In the genomic region with DNA sequence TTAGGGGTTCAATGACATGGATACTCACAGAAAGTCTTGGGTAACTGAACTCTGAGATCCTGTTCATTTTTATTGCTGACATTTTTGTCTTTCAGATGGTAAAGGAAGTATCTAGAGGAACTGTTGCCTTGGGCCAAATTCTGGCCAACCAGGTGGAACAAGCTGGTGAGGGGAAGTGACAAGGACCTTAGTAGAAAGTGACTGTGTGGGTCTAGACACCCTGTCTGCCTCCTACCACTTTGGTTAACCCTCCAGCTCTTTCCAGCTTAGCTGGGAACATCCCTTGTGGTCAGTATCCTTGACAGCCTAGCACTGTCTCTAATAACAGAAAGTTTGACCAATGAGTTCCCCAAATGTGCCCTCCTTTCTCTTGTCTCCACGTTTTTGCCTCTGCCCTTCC, we compare ENCODE assay signal across 19 cellular contexts. TPM values are rescaled to one million over a fixed set of nuclear protein-coding genes. Genes with fewer than 3 reads are reported as not detected.
DNase-seq lines count a peak whose midpoint lies in the region; ATAC-seq, FAIRE-seq and TF ChIP-seq lines count a peak whose summit lies in the region.
"Had no signal": no experiment of that assay in that cellular context is flagged by ENCODE, and none has a peak within 500 bp of the region (broad histone marks: within the 10 kb centered on the region; RNA-seq: fewer than 3 reads in every experiment).

No MANE protein-coding gene starts in this region.

- no peak for ATAC-seq in activated T-helper 17 cell treated with anti-CD3 and anti-CD28 coated beads, Interleukin-2, amount 50 U/mL, for 72 hours (replicated peaks)
- no peak for ATAC-seq in HG03469 (IDR thresholded peaks at IDR 0.05; ENCODE audit: unreplicated experiment)
- ATAC-seq: activated T-cell treated with anti-CD3 and anti-CD28 coated beads, Interleukin-2, amount 50 U/mL, for 72 hours; gastrocnemius medialis had no signal

- DNase-seq in GM12892 (ENCODE audit: insufficient read length) (no peak), NB4 (ENCODE audit: low read depth) (peak; percentile 56), osteoblast (ENCODE audit: insufficient read length, low spot score, missing footprints) (peak; percentile 23), NCI-H1694 (lab: John Stamatoyannopoulos, UW) (no peak), NCI-H2029 (lab: John Stamatoyannopoulos, UW) (no peak)
- DNase-seq in effector CD4-positive, alpha-beta T cell = no peak
- DNase-seq: activated T-cell treated with anti-CD3 and anti-CD28 coated beads, Interleukin-2, amount 50 U/mL, for 72 hours; DND-41; gastrocnemius medialis; NCI-H187; NCI-H524; sigmoid colon; stimulated activated naive CD4-positive, alpha-beta T cell had no signal

- FAIRE-seq in GM12892 (lab: Jason Lieb, UNC) = peak; percentile 38
- FAIRE-seq: endothelial cell of umbilical vein had no signal

- H3K4me1 Mint-ChIP-seq in activated T-helper 17 cell treated with anti-CD3 and anti-CD28 coated beads, Interleukin-2, amount 50 U/mL, for 72 hours = peaks cover 8% of the 10 kb centered on the region

- TF ChIP-seq CTCF in NB4 (IDR thresholded peaks at IDR 0.05; ENCODE audit: low read depth, low read length) = no peak
- no peak for TF ChIP-seq CTCF in osteoblast (IDR thresholded peaks at IDR 0.05; ENCODE audit: extremely low read depth, low read depth, low read length)

- no peaks in the 10 kb centered on the region for H3K9me3 Mint-ChIP-seq in activated T-helper 17 cell treated with anti-CD3 and anti-CD28 coated beads, Interleukin-2, amount 50 U/mL, for 72 hours
- H3K9me3 Mint-ChIP-seq: activated T-cell treated with anti-CD3 and anti-CD28 coated beads, Interleukin-2, amount 50 U/mL, for 72 hours; T-helper 2 cell treated with Interferon-gamma antibody and Interleukin-4, amounts not matched to agents 5 μg/mL and 100 μg/mL, for 36 hours had no signal

- H3K36me3 Mint-ChIP-seq in activated T-helper 17 cell treated with anti-CD3 and anti-CD28 coated beads, Interleukin-2, amount 50 U/mL, for 72 hours (ENCODE audit: low read depth) = no peaks in the 10 kb centered on the region

- no peaks in the 10 kb centered on the region for H3K9me3 ChIP-seq in osteoblast (ENCODE audit: low read depth, low read length)
- H3K9me3 ChIP-seq: gastrocnemius medialis, sigmoid colon had no signal

- H3K79me2 ChIP-seq in osteoblast (ENCODE audit: insufficient read depth, low read length) = no peaks in the 10 kb centered on the region

- H3K27me3 ChIP-seq in osteoblast (ENCODE audit: insufficient read depth, low read length) = no peaks in the 10 kb centered on the region
- H3K27me3 ChIP-seq: sigmoid colon had no signal

- no peaks in the 10 kb centered on the region for H3K27me3 Mint-ChIP-seq in activated T-helper 17 cell treated with anti-CD3 and anti-CD28 coated beads, Interleukin-2, amount 50 U/mL, for 72 hours

- H3K27ac ChIP-seq in osteoblast (ENCODE audit: low read depth, low read length) = no peak overlapping the region
- H3K27ac ChIP-seq: C4-2B, gastrocnemius medialis, sigmoid colon had no signal

- H2AFZ ChIP-seq in osteoblast (ENCODE audit: low read length) = no peak overlapping the region

- no peak overlapping the region for H3K4me2 ChIP-seq in osteoblast (ENCODE audit: insufficient read depth, low read length)

- H3K36me3 ChIP-seq in osteoblast (ENCODE audit: insufficient read depth, low read length) = no peaks in the 10 kb centered on the region
- H3K36me3 ChIP-seq: gastrocnemius medialis, sigmoid colon had no signal

- H3K4me1 ChIP-seq in osteoblast (ENCODE audit: insufficient read depth, low read length) = peaks cover 5% of the 10 kb centered on the region
- H3K4me1 ChIP-seq: gastrocnemius medialis had no signal

- peak overlapping the region; percentile 20 for H3K27ac Mint-ChIP-seq in activated T-helper 17 cell treated with anti-CD3 and anti-CD28 coated beads, Interleukin-2, amount 50 U/mL, for 72 hours
- H3K27ac Mint-ChIP-seq: activated T-cell treated with anti-CD3 and anti-CD28 coated beads, Interleukin-2, amount 50 U/mL, for 72 hours; T-helper 2 cell treated with Interferon-gamma antibody and Interleukin-4, amounts not matched to agents 5 μg/mL and 100 μg/mL, for 36 hours had no signal

- no peak overlapping the region for H3K4me3 Mint-ChIP-seq in activated T-helper 17 cell treated with anti-CD3 and anti-CD28 coated beads, Interleukin-2, amount 50 U/mL, for 72 hours
- H3K4me3 Mint-ChIP-seq: activated T-cell treated with anti-CD3 and anti-CD28 coated beads, Interleukin-2, amount 50 U/mL, for 72 hours; T-helper 2 cell treated with Interferon-gamma antibody and Interleukin-4, amounts not matched to agents 5 μg/mL and 100 μg/mL, for 36 hours had no signal

- H3K4me3 ChIP-seq in NB4 (ENCODE audit: low read depth, low read length) (no peak overlapping the region), osteoblast (ENCODE audit: insufficient read depth, low read length) (no peak overlapping the region)
- H3K4me3 ChIP-seq: gastrocnemius medialis, sigmoid colon had no signal

- TF ChIP-seq POLR2A in GM12892 (IDR thresholded peaks at IDR 0.05; ENCODE audit: low read depth, low read length) = no peak
- TF ChIP-seq POLR2A in NB4 (IDR thresholded peaks at IDR 0.05; ENCODE audit: extremely low read depth, insufficient read length) = no peak

- no peaks in the 10 kb centered on the region for H4K20me1 ChIP-seq in osteoblast (ENCODE audit: insufficient read depth, low read length)

RNA-seq across cellular contexts. Expression of a gene that starts 28.8 kb away (rescaled TPM):
- polyA plus RNA-seq in GM12892 (2012; ENCODE audit: missing spikeins) = 107 TPM
- total RNA-seq in activated T-helper 17 cell treated with anti-CD3 and anti-CD28 coated beads, Interleukin-2, amount 50 U/mL, for 72 hours = 10 to 100 TPM; 76.0 to 87.7 TPM
- under 0.01 TPM in 2 replicates for total RNA-seq in osteoblast
- total RNA-seq: endothelial cell of umbilical vein, LHCN-M2 had no signal

RNA-seq across cellular contexts. Expression of a gene that starts 52.2 kb away (rescaled TPM):
- polyA plus RNA-seq in GM12892 (2012; ENCODE audit: missing spikeins) = not detected
- not detected for total RNA-seq in activated T-helper 17 cell treated with anti-CD3 and anti-CD28 coated beads, Interleukin-2, amount 50 U/mL, for 72 hours
- total RNA-seq in osteoblast = not detected in 2 replicates
- total RNA-seq: activated T-cell treated with anti-CD3 and anti-CD28 coated beads, Interleukin-2, amount 50 U/mL, for 72 hours; endothelial cell of umbilical vein; LHCN-M2 had no signal
- polyA plus RNA-seq: endothelial cell of umbilical vein had no signal

Comparison
In these comparisons a context has a peak if more than half of its experiments do, and no peak if none do; other contexts are left out.
1. DNase-seq: peak in NB4 (single experiment) and osteoblast (single experiment); none in GM12892 (single experiment), effector CD4-positive, alpha-beta T cell (single experiment), NCI-H1694 (single experiment) and NCI-H2029 (single experiment).
2. RNA of a gene that starts 28.8 kb away (total RNA-seq): 76.0 to 87.7 TPM in activated T-helper 17 cell treated with anti-CD3 and anti-CD28 coated beads, Interleukin-2, amount 50 U/mL, for 72 hours; under 0.01 TPM in osteoblast; every median in the first group is over 10 times any median in the second.